Comparison of ENCODE assay signal across 1 cellular context in the genomic region with DNA sequence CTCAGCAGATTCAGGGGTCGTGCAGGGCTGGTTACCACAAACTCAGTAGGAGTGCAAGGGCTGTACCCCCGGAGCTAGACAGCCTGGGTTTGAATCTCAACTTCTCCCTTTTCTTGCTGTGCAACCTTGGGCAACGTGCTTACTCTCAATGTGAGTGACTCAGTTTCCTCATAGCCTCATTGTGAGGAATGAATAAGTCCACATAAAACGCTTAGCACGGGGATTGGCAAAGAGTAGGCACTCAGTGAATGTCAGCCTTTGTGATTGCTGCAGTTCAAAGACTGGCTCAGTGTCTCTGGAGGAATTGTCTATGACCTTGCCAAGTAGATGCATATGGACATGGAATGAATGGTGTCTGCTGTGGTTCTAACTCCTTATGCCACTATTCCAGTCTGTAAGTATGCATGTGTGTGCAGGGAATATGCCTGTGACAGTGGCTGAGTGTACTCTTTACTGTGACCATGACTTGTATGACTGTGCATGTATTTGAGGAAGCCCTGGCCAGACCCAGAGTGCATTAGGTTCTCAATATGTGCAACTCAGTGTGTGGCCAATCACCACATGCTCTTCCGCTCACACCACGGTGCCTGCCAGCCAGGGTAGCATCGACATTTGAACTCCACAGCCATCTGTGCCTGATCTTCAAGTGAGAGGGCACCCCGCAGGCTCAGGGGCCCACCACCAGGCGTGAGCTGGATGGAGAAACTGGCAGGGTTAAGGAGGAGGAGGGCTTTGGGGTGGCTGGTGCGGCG.
TF ChIP-seq lines count a peak whose summit lies in the region.

No MANE protein-coding gene starts in this region.

TF ChIP-seq in GM23338, 12 proteins besides CTCF, POLR2A, EP300 and RAD21 (continued from another document):
- no peak for TF ChIP-seq ZNF462 (CRISPR knock-in tag; IDR thresholded peaks at IDR 0.05)
- no peak for TF ChIP-seq ETS1 (IDR thresholded peaks at IDR 0.05)
- no peak for TF ChIP-seq CREB1 (CRISPR knock-in tag; IDR thresholded peaks at IDR 0.05; ENCODE audit: low read depth)
- TF ChIP-seq NANOG (IDR thresholded peaks at IDR 0.05; ENCODE audit: borderline replicate concordance), result no peak
- no peak for TF ChIP-seq STAT1 (IDR thresholded peaks at IDR 0.05; ENCODE audit: unreplicated experiment)
- TF ChIP-seq REST (IDR thresholded peaks at IDR 0.05; ENCODE audit: unreplicated experiment), result no peak
TF ChIP-seq in GM23338: peak in this region for 0.
